13 cellular contexts compared by ENCODE assay signal in the genomic region with DNA sequence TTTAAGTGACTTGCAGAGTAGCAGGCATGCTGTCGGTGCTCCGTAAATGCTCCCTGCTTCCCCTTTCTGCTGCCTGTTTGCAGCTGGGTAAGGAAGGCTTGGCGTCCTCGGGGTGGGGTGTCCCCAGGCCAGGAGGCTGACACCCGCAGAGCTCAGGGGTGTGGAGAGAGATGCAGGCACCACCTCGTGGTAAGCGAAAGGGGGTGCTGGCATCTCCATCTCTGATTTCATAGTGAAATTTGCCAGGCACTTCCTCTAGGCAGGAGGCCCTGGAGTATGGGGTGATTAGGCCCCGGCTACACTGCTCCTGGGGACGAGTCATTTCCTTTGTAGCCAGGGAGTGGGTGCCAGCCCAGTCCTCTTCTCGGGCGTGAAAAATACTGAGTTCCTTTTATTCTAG.
DNase-seq lines count a peak whose midpoint lies in the region; ATAC-seq, FAIRE-seq and TF ChIP-seq lines count a peak whose summit lies in the region.
"Had no signal": no experiment of that assay in that cellular context is flagged by ENCODE, and none has a peak within 500 bp of the region (broad histone marks: within the 10 kb centered on the region; RNA-seq: fewer than 3 reads in every experiment).

No MANE protein-coding gene starts in this region.

- DNase-seq in activated CD4-positive, alpha-beta T cell treated with anti-CD3 and anti-CD28 coated beads for 48 hours: peak; percentile 17
- no peak for DNase-seq in activated CD4-positive, alpha-beta T cell treated with anti-CD3 and anti-CD28 coated beads, Interleukin-2, amount 50 U/mL, for 48 hours
- DNase-seq in NCI-H2081 (lab: John Stamatoyannopoulos, UW): peak; percentile 82 to 91
- DNase-seq in endothelial cell of umbilical vein (ENCODE audit: low read depth, low spot score): peak; percentile 56
- DNase-seq in upper lobe of right lung: no peak
- DNase-seq in central memory CD4-positive, alpha-beta T cell: no peak
- no peak for DNase-seq in effector CD4-positive, alpha-beta T cell
- DNase-seq: activated CD8-positive, alpha-beta memory T cell treated with anti-CD3 and anti-CD28 coated beads, Interleukin-2, amount 10 ng/mL, durations not matched to agents 7 days and 5 days; aorta; CD8-positive, alpha-beta memory T cell; NCI-H1105 had no signal

- H3K9me3 ChIP-seq in endothelial cell of umbilical vein (replicated peaks; ENCODE audit: control insufficient read depth, insufficient read depth, low read length) (no peaks in the 10 kb centered on the region), upper lobe of right lung (no peaks in the 10 kb centered on the region)
- H3K9me3 ChIP-seq: prostate gland had no signal

- peak overlapping the region; percentile 53 for H3K9ac ChIP-seq in endothelial cell of umbilical vein (replicated peaks; ENCODE audit: extremely low read depth, insufficient read depth, low read length)

- CTCF ChIA-PET in endothelial cell of umbilical vein (lab: Charles Lee): interaction anchor here (0.6 to 2.3 kb wide), 7 partner anchors 15 to 232 kb away, joined by 3 to 8 read pairs (median 3); no protein-coding TSS in a partner anchor

- FAIRE-seq in endothelial cell of umbilical vein (lab: Jason Lieb, UNC): peak; percentile 81

- no TSS peak for BruUV-seq in endothelial cell of umbilical vein (replicated peaks; lab: Mats Ljungman, UMichigan)

- intact Hi-C loops in endothelial cell of umbilical vein (cut with micrococcal nuclease) (loop anchor here (1.0 to 2.0 kb wide), 2 partner anchors 49 to 164 kb away; no protein-coding TSS in a partner anchor), upper lobe of right lung (cut with DNase I) (no loop called here)

- no peaks in the 10 kb centered on the region for H4K20me1 ChIP-seq in endothelial cell of umbilical vein (replicated peaks; ENCODE audit: control insufficient read depth, extremely low read depth, insufficient read depth, low read length)

- H3K4me1 ChIP-seq in endothelial cell of umbilical vein (ENCODE audit: control insufficient read depth, extremely low read depth, insufficient read depth, low read length) (peaks cover 32% of the 10 kb centered on the region), upper lobe of right lung (peaks cover 3% of the 10 kb centered on the region)
- H3K4me1 ChIP-seq: prostate gland had no signal

- H3K27me3 ChIP-seq in endothelial cell of umbilical vein (ENCODE audit: control insufficient read depth in 2 of 2, insufficient read depth in 2 of 2, low read length in 2 of 2) (no peaks in the 10 kb centered on the region), upper lobe of right lung (no peaks in the 10 kb centered on the region)

- H3K79me2 ChIP-seq in endothelial cell of umbilical vein (ENCODE audit: control insufficient read depth, insufficient read depth, low read length): no peaks in the 10 kb centered on the region

- H3K9me1 ChIP-seq in endothelial cell of umbilical vein (replicated peaks; ENCODE audit: control insufficient read depth, extremely low read depth, insufficient read depth, low read length): no peaks in the 10 kb centered on the region

- peak overlapping the region; percentile 28 for H2AFZ ChIP-seq in endothelial cell of umbilical vein (ENCODE audit: low read depth, low read length)

- TF ChIP-seq POLR2A in endothelial cell of umbilical vein (IDR thresholded peaks at IDR 0.05; ENCODE audit: low read depth, low read length): peak; percentile 10

- dilution Hi-C loops in endothelial cell of umbilical vein (cut with MboI; ENCODE audit: extremely low pct_ligation_motif_present, low sequenced_read_pairs): no loop called here

- no peaks in the 10 kb centered on the region for H3K36me3 ChIP-seq in endothelial cell of umbilical vein (ENCODE audit: control insufficient read depth in 2 of 2, extremely low read depth in 1 of 2, insufficient read depth in 2 of 2, low read length in 2 of 2)
- H3K36me3 ChIP-seq in upper lobe of right lung: no peaks in the 10 kb centered on the region
- H3K36me3 ChIP-seq: prostate gland had no signal

- H3K4me3 ChIP-seq in endothelial cell of umbilical vein (replicated peaks in 1 of 3; ENCODE audit: insufficient read depth in 1 of 3, low read depth in 1 of 3, low read length in 3 of 3): no peak overlapping the region
- H3K4me3 ChIP-seq in upper lobe of right lung: no peak overlapping the region
- H3K4me3 ChIP-seq: prostate gland had no signal

- ATAC-seq in upper lobe of right lung (peak; percentile 22), GM21717 (IDR thresholded peaks at IDR 0.05; ENCODE audit: unreplicated experiment) (no peak)

- TF ChIP-seq CTCF in endothelial cell of umbilical vein (IDR thresholded peaks at IDR 0.05; ENCODE audit: extremely low read depth in 1 of 2, insufficient read depth in 1 of 2, low read depth in 1 of 2, low read length in 2 of 2) (peak in 1 of 2 donors; percentile 36), upper lobe of right lung (IDR thresholded peaks at IDR 0.05) (no peak)

- peak overlapping the region; percentile 22 for H3K4me2 ChIP-seq in endothelial cell of umbilical vein (ENCODE audit: insufficient read depth, low read length)

- H3K27ac ChIP-seq in endothelial cell of umbilical vein (ENCODE audit: insufficient read depth, low read depth, low read length) (peak overlapping the region; percentile 73), upper lobe of right lung (no peak overlapping the region)
- H3K27ac ChIP-seq: prostate gland had no signal

- POLR2A ChIA-PET in endothelial cell of umbilical vein (lab: Charles Lee): no interaction called here

TF ChIP-seq in endothelial cell of umbilical vein, 7 proteins besides CTCF, POLR2A, EP300 and RAD21:
- peak; percentile 43 for TF ChIP-seq FOS (IDR thresholded peaks at IDR 0.05; ENCODE audit: borderline replicate concordance, insufficient read depth, low read length)
- TF ChIP-seq, protein P1, sequence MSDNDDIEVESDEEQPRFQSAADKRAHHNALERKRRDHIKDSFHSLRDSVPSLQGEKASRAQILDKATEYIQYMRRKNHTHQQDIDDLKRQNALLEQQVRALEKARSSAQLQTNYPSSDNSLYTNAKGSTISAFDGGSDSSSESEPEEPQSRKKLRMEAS (IDR thresholded peaks at IDR 0.05; ENCODE audit: insufficient read depth, insufficient read length): no peak

Comparison
In these comparisons a context has a peak if more than half of its experiments do, and no peak if none do; other contexts are left out.
1. DNase-seq: peak in activated CD4-positive, alpha-beta T cell treated with anti-CD3 and anti-CD28 coated beads for 48 hours (single experiment), NCI-H2081 (2 of 2) and endothelial cell of umbilical vein (single experiment); none in activated CD4-positive, alpha-beta T cell treated with anti-CD3 and anti-CD28 coated beads, Interleukin-2, amount 50 U/mL, for 48 hours (0 of 2), upper lobe of right lung (single experiment), central memory CD4-positive, alpha-beta T cell (single experiment) and effector CD4-positive, alpha-beta T cell (single experiment).